In genomic region chr7:79971058-79971457, GRCh38 we compare ENCODE assay signal across 23 cellular contexts.
DNase-seq lines count a peak whose midpoint lies in the region; ATAC-seq, FAIRE-seq and TF ChIP-seq lines count a peak whose summit lies in the region.
"Had no signal": no experiment of that assay in that cellular context is flagged by ENCODE, and none has a peak within 500 bp of the region (broad histone marks: within the 10 kb centered on the region; RNA-seq: fewer than 3 reads in every experiment).

No MANE protein-coding gene starts in this region.

- FAIRE-seq in D721Med (lab: Jason Lieb, UNC), result peak; percentile 16
- FAIRE-seq: A204.1, GM12878, H1 had no signal

- POLR2A ChIA-PET in SK-N-SH (lab: Yijun Ruan, JAX), result no interaction called here

- no peak overlapping the region for H3K9ac ChIP-seq in Loucy (ENCODE audit: low read depth, low read length, poor library complexity, severe bottlenecking)
- no peak overlapping the region for H3K9ac ChIP-seq in SK-N-SH
- no peak overlapping the region for H3K9ac ChIP-seq in mammary epithelial cell (ENCODE audit: insufficient read depth, low read length)
- H3K9ac ChIP-seq: BLaER1 treated with 17β-estradiol and CSF1 and Interleukin-3, amounts not matched to agents 10 nM and 100 nM had no signal

- no peaks in the 10 kb centered on the region for H3K79me2 ChIP-seq in Loucy (ENCODE audit: insufficient read depth, low read length)
- H3K79me2 ChIP-seq in SK-N-SH (ENCODE audit: insufficient read depth), result no peaks in the 10 kb centered on the region
- no peaks in the 10 kb centered on the region for H3K79me2 ChIP-seq in mammary epithelial cell (ENCODE audit: insufficient read depth, low read length)

- H3K9me2 ChIP-seq in Loucy (replicated peaks; ENCODE audit: low read depth, low read length) (no peaks in the 10 kb centered on the region), SK-N-SH (no peaks in the 10 kb centered on the region)

- no TSS peak for BruUV-seq in mammary epithelial cell (replicated peaks; lab: Mats Ljungman, UMichigan)

- 0 out of 2 replicates have a peak, but pooled peaks cover 7% of the 10 kb centered on the region for H3K9me3 ChIP-seq in Loucy (ENCODE audit: insufficient read depth, low read depth, low read length)
- H3K9me3 ChIP-seq in SK-N-SH, result no peaks in the 10 kb centered on the region
- no peaks in the 10 kb centered on the region for H3K9me3 ChIP-seq in mammary epithelial cell (replicated peaks; ENCODE audit: insufficient read depth, low read length)
- H3K9me3 ChIP-seq in ovary, result no peaks in the 10 kb centered on the region
- H3K9me3 ChIP-seq: BE2C, Caco-2 had no signal

- H3K27ac ChIP-seq in SK-N-SH (ENCODE audit: low read depth in 2 of 2, low read length in 1 of 2), result peak overlapping the region in 1 of 2 experiments; percentile 73; a peak in 2 of 4 replicates
- H3K27ac ChIP-seq in mammary epithelial cell (ENCODE audit: insufficient read depth, low read depth, low read length), result no peak overlapping the region
- no peak overlapping the region for H3K27ac ChIP-seq in ovary
- H3K27ac ChIP-seq: 22Rv1; BLaER1 treated with 17β-estradiol and CSF1 and Interleukin-3, amounts not matched to agents 10 nM and 100 nM had no signal

- TF ChIP-seq CTCF in D721Med (IDR thresholded peaks at IDR 0.05; ENCODE audit: insufficient read depth, missing control alignments), result no peak
- TF ChIP-seq CTCF in Loucy (conservative IDR thresholded peaks at IDR 0.05; ENCODE audit: low read length), result no peak
- no peak for TF ChIP-seq CTCF in SK-N-SH (IDR thresholded peaks at IDR 0.05)
- no peak for TF ChIP-seq CTCF in mammary epithelial cell (conservative IDR thresholded peaks at IDR 0.05 in 1 of 2, IDR thresholded peaks at IDR 0.05 in 1 of 2; ENCODE audit: extremely low read depth in 1 of 2, insufficient read depth in 1 of 2, low read depth in 1 of 2, low read length in 2 of 2)
- no peak for TF ChIP-seq CTCF in ovary (IDR thresholded peaks at IDR 0.05)

- WGBS in SK-N-SH (ENCODE audit: low lambda C conversion rate), result 68% methylated on average over 3 of the region's 3 CpGs
- 98% methylated on average over 3 of the region's 3 CpGs for WGBS in mammary epithelial cell (ENCODE audit: low coverage, missing lambda C conversion rate)
- 94 to 95% (median 95%) methylated on average over 3 of the region's 3 CpGs for WGBS in ovary, 3 donors

- dilution Hi-C loops in mammary epithelial cell (cut with HindIII; ENCODE audit: low sequenced_read_pairs), result no loop called here

- no peak; the same call in 1 of the 2 replicates for TF ChIP-seq RAD21 in SK-N-SH (IDR thresholded peaks at IDR 0.05; ENCODE audit: low read length)

- peak overlapping the region; percentile 26 for H3K4me2 ChIP-seq in Loucy (ENCODE audit: low read depth, low read length, poor library complexity, severe bottlenecking)
- H3K4me2 ChIP-seq in SK-N-SH, result no peak overlapping the region
- no peak overlapping the region for H3K4me2 ChIP-seq in mammary epithelial cell (ENCODE audit: insufficient read depth, low read depth, low read length)
- H3K4me2 ChIP-seq: BLaER1 treated with 17β-estradiol and CSF1 and Interleukin-3, amounts not matched to agents 10 nM and 100 nM had no signal

- peak in 1 of 2 experiments; percentile 61; a peak in 1 of 4 replicates for TF ChIP-seq EP300 in SK-N-SH (IDR thresholded peaks at IDR 0.05; ENCODE audit: borderline replicate concordance in 1 of 2, low read depth in 1 of 2, low read length in 1 of 2)
- TF ChIP-seq EP300 in ovary (IDR thresholded peaks at IDR 0.05), result no peak

- H2AFZ ChIP-seq in Loucy (ENCODE audit: low read length) (no peak overlapping the region), SK-N-SH (ENCODE audit: low read depth) (0 out of 2 replicates have a peak overlapping the region, but pooled peaks have one; percentile 24), mammary epithelial cell (ENCODE audit: low read depth, low read length) (no peak overlapping the region)

- H3K4me1 ChIP-seq in Loucy (ENCODE audit: insufficient read depth, low read length, poor library complexity, severe bottlenecking) (peaks cover 15% of the 10 kb centered on the region), SK-N-SH (ENCODE audit: control insufficient read depth in 1 of 2, insufficient read depth in 2 of 2, low read depth in 1 of 2, low read length in 1 of 2) (peaks cover 0 to 7% of the 10 kb centered on the region in 2 experiments; a peak in 2 of 4 replicates), mammary epithelial cell (ENCODE audit: insufficient read depth, low read length) (no peaks in the 10 kb centered on the region), ovary (ENCODE audit: insufficient read depth) (no peaks in the 10 kb centered on the region)
- H3K4me1 ChIP-seq: BLaER1 treated with 17β-estradiol and CSF1 and Interleukin-3, amounts not matched to agents 10 nM and 100 nM; Caco-2 had no signal

- H3K4me3 ChIP-seq in Loucy (ENCODE audit: low read length, poor library complexity, severe bottlenecking) (no peak overlapping the region), SK-N-SH (ENCODE audit: low read depth in 2 of 2, low read length in 1 of 2) (no peak overlapping the region), mammary epithelial cell (replicated peaks in 1 of 3; ENCODE audit: insufficient read depth in 1 of 3, low read depth in 2 of 3, low read length in 3 of 3) (no peak overlapping the region), ovary (no peak overlapping the region)
- H3K4me3 ChIP-seq: BLaER1 treated with 17β-estradiol and CSF1 and Interleukin-3, amounts not matched to agents 10 nM and 100 nM; GM12878 had no signal

- ATAC-seq in HG03280 (IDR thresholded peaks at IDR 0.05; ENCODE audit: unreplicated experiment), result no peak
- ATAC-seq: GM12878 had no signal

- CTCF ChIA-PET in SK-N-SH (lab: Yijun Ruan, JAX), result no interaction called here
- CTCF ChIA-PET in mammary epithelial cell (lab: Charles Lee; ENCODE audit: low non-redundant PET), result no interaction called here

- H3K27me3 ChIP-seq in Loucy (ENCODE audit: insufficient read depth, low read length, poor library complexity, severe bottlenecking) (no peaks in the 10 kb centered on the region), SK-N-SH (ENCODE audit: insufficient read depth) (no peaks in the 10 kb centered on the region), mammary epithelial cell (ENCODE audit: insufficient read depth, low read length) (no peaks in the 10 kb centered on the region), ovary (no peaks in the 10 kb centered on the region)
- H3K27me3 ChIP-seq: BE2C; BLaER1 treated with 17β-estradiol and CSF1 and Interleukin-3, amounts not matched to agents 10 nM and 100 nM had no signal

- intact Hi-C loops in mammary epithelial cell (cut with micrococcal nuclease), result no loop called here
- intact Hi-C loops in ovary (cut with DNase I), result no loop called here

- in situ Hi-C loops in mammary epithelial cell (cut with MboI; ENCODE audit: low sequenced_read_pairs in 2 of 2), result no loop called here

- H4K20me1 ChIP-seq in Loucy (ENCODE audit: insufficient read depth, low read length, poor library complexity, severe bottlenecking) (no peaks in the 10 kb centered on the region), SK-N-SH (ENCODE audit: insufficient read depth) (no peaks in the 10 kb centered on the region), mammary epithelial cell (ENCODE audit: insufficient read depth, low read length) (no peaks in the 10 kb centered on the region)
- H4K20me1 ChIP-seq: BLaER1 treated with 17β-estradiol and CSF1 and Interleukin-3, amounts not matched to agents 10 nM and 100 nM had no signal

- H3F3A ChIP-seq in Loucy (ENCODE audit: low read depth) (no peaks in the 10 kb centered on the region), SK-N-SH (replicated peaks; ENCODE audit: insufficient read depth) (no peaks in the 10 kb centered on the region)

- H3K36me3 ChIP-seq in Loucy (ENCODE audit: insufficient read depth, low read length) (no peaks in the 10 kb centered on the region), SK-N-SH (replicated peaks in 1 of 2; ENCODE audit: control insufficient read depth in 1 of 2, insufficient read depth in 2 of 2, low read length in 1 of 2) (no peaks in the 10 kb centered on the region), mammary epithelial cell (ENCODE audit: insufficient read depth, low read length) (no peaks in the 10 kb centered on the region), ovary (no peaks in the 10 kb centered on the region)
- H3K36me3 ChIP-seq: BE2C; BLaER1 treated with 17β-estradiol and CSF1 and Interleukin-3, amounts not matched to agents 10 nM and 100 nM had no signal

- TF ChIP-seq POLR2A in ovary (IDR thresholded peaks at IDR 0.05), result no peak

- DNase-seq in D721Med (ENCODE audit: insufficient read length, low spot score) (no peak), SK-N-SH (no peak), left kidney (ENCODE audit: low read depth, low spot score) (peak; percentile 14), COR-L47 (lab: John Stamatoyannopoulos, UW) (no peak), mammary epithelial cell (no peak), ovary (no peak)
- DNase-seq: BE2C; Caco-2; CD4-positive, alpha-beta T cell; CD8-positive, alpha-beta memory T cell; DMS 273 treated with DMSO at 0.1 percent for 48 hours; DMS79; EL; GDM1; H7; HCEC 1CT had no signal

TF ChIP-seq in SK-N-SH, 30 proteins besides CTCF, POLR2A, EP300 and RAD21:
- TF ChIP-seq RCOR1 (IDR thresholded peaks at IDR 0.05; ENCODE audit: low read length) (peak; percentile 24; the same call in 1 of the 2 replicates), SMC3 (IDR thresholded peaks at IDR 0.05; ENCODE audit: low read depth, low read length) (no peak)
